ENCODE assay signal across 19 cellular contexts in genomic region chr1:40607921-40608320, GRCh38.
"Had no signal": no experiment of that assay in that cellular context is flagged by ENCODE, and none has a peak within 500 bp of the region (broad histone marks: within the 10 kb centered on the region; RNA-seq: fewer than 3 reads in every experiment).

No MANE protein-coding gene starts in this region.

- H3K4me1 Mint-ChIP-seq: activated B cell treated with CpG ODN at 0.5 μM for 24 hours; activated naive CD4-positive, alpha-beta T cell treated with anti-CD3 and anti-CD28 coated beads, Interleukin-2, amount 50 U/mL, for 24 hours; natural killer cell; T-cell had no signal

- H3K27me3 Mint-ChIP-seq: activated naive CD4-positive, alpha-beta T cell treated with anti-CD3 and anti-CD28 coated beads, Interleukin-2, amount 50 U/mL, for 24 hours; stimulated activated memory B cell treated with anti-CD40 and anti-IgM and Interleukin-4, amounts not matched to agents 10 μg/mL and 1 μg/mL and 100 μg/mL, for 72 hours had no signal

- H3K27me3 ChIP-seq: ascending aorta, pancreas, testis had no signal

- H3K4me1 ChIP-seq: lower lobe of right lung, pancreas, testis had no signal

- ATAC-seq: activated T-cell treated with anti-CD3 and anti-CD28 coated beads, Interleukin-2, amount 50 U/mL, for 72 hours; natural killer cell; sciatic nerve; T-cell had no signal

- H3K27ac Mint-ChIP-seq: activated B cell treated with CpG ODN at 0.5 μM for 24 hours; activated naive CD4-positive, alpha-beta T cell treated with anti-CD3 and anti-CD28 coated beads, Interleukin-2, amount 50 U/mL, for 24 hours; activated T-cell treated with anti-CD3 and anti-CD28 coated beads, Interleukin-2, amount 50 U/mL, for 72 hours; natural killer cell; stimulated activated memory B cell treated with anti-CD40 and anti-IgM and Interleukin-4, amounts not matched to agents 10 μg/mL and 1 μg/mL and 100 μg/mL, for 72 hours; T-cell; type B pancreatic cell had no signal

- DNase-seq: activated B cell treated with CpG ODN at 0.5 μM for 24 hours; activated CD4-positive, alpha-beta T cell treated with anti-CD3 and anti-CD28 coated beads, Interleukin-2, amount 50 U/mL, for 1 hour; activated gamma-delta T cell; activated T-cell treated with anti-CD3 and anti-CD28 coated beads, Interleukin-2, amount 50 U/mL, for 72 hours; cortex of kidney; effector CD8-positive, alpha-beta T cell; hypothalamus; islet precursor cell; lower lobe of right lung; natural killer cell; pancreas; stimulated activated CD4-positive, alpha-beta T cell treated with anti-CD3 and anti-CD28 coated beads, Interleukin-4, amount 100 ng/mL, for 24 hours; T-cell; testis had no signal

- H3K4me3 Mint-ChIP-seq: activated B cell treated with CpG ODN at 0.5 μM for 24 hours; activated naive CD4-positive, alpha-beta T cell treated with anti-CD3 and anti-CD28 coated beads, Interleukin-2, amount 50 U/mL, for 24 hours; activated T-cell treated with anti-CD3 and anti-CD28 coated beads, Interleukin-2, amount 50 U/mL, for 72 hours; natural killer cell; stimulated activated memory B cell treated with anti-CD40 and anti-IgM and Interleukin-4, amounts not matched to agents 10 μg/mL and 1 μg/mL and 100 μg/mL, for 72 hours; T-cell; type B pancreatic cell had no signal

- H3K4me3 ChIP-seq: ascending aorta, lower lobe of right lung, pancreas, testis had no signal

- H3K27ac ChIP-seq: ascending aorta, lower lobe of right lung, pancreas, testis had no signal

- H3K36me3 ChIP-seq: ascending aorta, lower lobe of right lung, pancreas had no signal

- H3K9me3 ChIP-seq: ascending aorta, lower lobe of right lung, pancreas, testis had no signal

- H3K9me3 Mint-ChIP-seq: activated B cell treated with CpG ODN at 0.5 μM for 24 hours; activated naive CD4-positive, alpha-beta T cell treated with anti-CD3 and anti-CD28 coated beads, Interleukin-2, amount 50 U/mL, for 24 hours; activated T-cell treated with anti-CD3 and anti-CD28 coated beads, Interleukin-2, amount 50 U/mL, for 72 hours; natural killer cell; stimulated activated memory B cell treated with anti-CD40 and anti-IgM and Interleukin-4, amounts not matched to agents 10 μg/mL and 1 μg/mL and 100 μg/mL, for 72 hours; T-cell; type B pancreatic cell had no signal

- H3K36me3 Mint-ChIP-seq: activated naive CD4-positive, alpha-beta T cell treated with anti-CD3 and anti-CD28 coated beads, Interleukin-2, amount 50 U/mL, for 24 hours; natural killer cell; stimulated activated memory B cell treated with anti-CD40 and anti-IgM and Interleukin-4, amounts not matched to agents 10 μg/mL and 1 μg/mL and 100 μg/mL, for 72 hours; T-cell; type B pancreatic cell had no signal
